Comparison of ENCODE assay signal across 24 cellular contexts in genomic region chr10:99888623-99889022, GRCh38.
DNase-seq lines count a peak whose midpoint lies in the region; ATAC-seq and TF ChIP-seq lines count a peak whose summit lies in the region.
"Had no signal": no experiment of that assay in that cellular context is flagged by ENCODE, and none has a peak within 500 bp of the region (broad histone marks: within the 10 kb centered on the region; RNA-seq: fewer than 3 reads in every experiment).

No MANE protein-coding gene starts in this region.

- no peak for TF ChIP-seq CTCF in adrenal gland (IDR thresholded peaks at IDR 0.05)
- TF ChIP-seq CTCF in fibroblast of lung (conservative IDR thresholded peaks at IDR 0.05 in 1 of 2, IDR thresholded peaks at IDR 0.05 in 1 of 2; ENCODE audit: low read depth in 1 of 2, low read length in 2 of 2), result no peak
- TF ChIP-seq CTCF in parathyroid adenoma (IDR thresholded peaks at IDR 0.05), result no peak
- TF ChIP-seq CTCF in MCF 10A (IDR thresholded peaks at IDR 0.05; ENCODE audit: unreplicated experiment), result no peak
- TF ChIP-seq CTCF in psoas muscle (IDR thresholded peaks at IDR 0.05), result no peak
- TF ChIP-seq CTCF in GM10266 (IDR thresholded peaks at IDR 0.05; ENCODE audit: control insufficient read depth, insufficient read depth, low read depth, missing control alignments), result no peak

- WGBS in adrenal gland, 4 donors, result 51 to 58% (median 57%) methylated on average over 4 of the region's 4 CpGs
- 76 to 79% (median 78%) methylated on average over 4 of the region's 4 CpGs for WGBS in psoas muscle, 3 donors

- no peak overlapping the region for H3K4me2 ChIP-seq in fibroblast of lung (ENCODE audit: extremely low read depth, insufficient read depth, low read length)
- H3K4me2 ChIP-seq in parathyroid adenoma (ENCODE audit: low read length), result no peak overlapping the region
- H3K4me2 ChIP-seq: GM23338 had no signal

- H3K27ac ChIP-seq in adrenal gland (peak overlapping the region in 3 of 5 donors; percentile 22 to 62 (median 29)), fibroblast of lung (ENCODE audit: insufficient read depth, low read length) (peak overlapping the region; percentile 2), parathyroid adenoma (peak overlapping the region; percentile 56), psoas muscle (no peak overlapping the region)
- H3K27ac ChIP-seq: neutrophil, RWPE1, tibial artery had no signal

- CTCF ChIA-PET in MCF 10A (lab: Yijun Ruan, JAX), result interaction anchor here (0.6 to 2.0 kb wide), 4 partner anchors 19 to 157 kb away, joined by 3 to 5 read pairs (median 4); no protein-coding TSS in a partner anchor

- no peaks in the 10 kb centered on the region for H4K20me1 ChIP-seq in fibroblast of lung (ENCODE audit: control insufficient read depth, extremely low read depth, insufficient read depth, low read length)

- H3K9me3 ChIP-seq in adrenal gland (replicated peaks in 1 of 3), result no peaks in the 10 kb centered on the region
- H3K9me3 ChIP-seq in fibroblast of lung (ENCODE audit: control insufficient read depth, insufficient read depth, low read depth, low read length), result no peaks in the 10 kb centered on the region
- H3K9me3 ChIP-seq in parathyroid adenoma (ENCODE audit: control insufficient read depth, low read length), result no peaks in the 10 kb centered on the region
- no peaks in the 10 kb centered on the region for H3K9me3 ChIP-seq in psoas muscle
- H3K9me3 ChIP-seq: neutrophil, tibial artery had no signal

- H3K9ac ChIP-seq in fibroblast of lung (ENCODE audit: insufficient read depth, low read length), result no peak overlapping the region
- H3K9ac ChIP-seq in parathyroid adenoma, result no peak overlapping the region

- H3K27me3 ChIP-seq in adrenal gland, result no peaks in the 10 kb centered on the region
- H3K27me3 ChIP-seq in fibroblast of lung (ENCODE audit: control insufficient read depth, insufficient read depth, low read length), result no peaks in the 10 kb centered on the region
- H3K27me3 ChIP-seq in parathyroid adenoma (ENCODE audit: control insufficient read depth, insufficient read depth, low read length), result no peaks in the 10 kb centered on the region
- no peaks in the 10 kb centered on the region for H3K27me3 ChIP-seq in psoas muscle (ENCODE audit: insufficient read depth in 3 of 3, low read length in 2 of 3)
- H3K27me3 ChIP-seq: neutrophil, tibial artery had no signal

- H3K36me3 Mint-ChIP-seq in MCF 10A (ENCODE audit: insufficient read depth, unreplicated experiment), result peaks cover 75% of the 10 kb centered on the region

- H3K4me3 ChIP-seq in adrenal gland (no peak overlapping the region), fibroblast of lung (replicated peaks in 1 of 4; ENCODE audit: control extremely low read depth in 1 of 4, insufficient read depth in 1 of 4, low read depth in 3 of 4, low read length in 4 of 4) (no peak overlapping the region), parathyroid adenoma (ENCODE audit: low read depth, low read length) (no peak overlapping the region), psoas muscle (no peak overlapping the region)
- H3K4me3 ChIP-seq: GM23338, tibial artery had no signal

- no peak overlapping the region for H2AFZ ChIP-seq in fibroblast of lung (ENCODE audit: low read length)
- H2AFZ ChIP-seq in parathyroid adenoma, result no peak overlapping the region
- H2AFZ ChIP-seq: GM23338 had no signal

- no peaks in the 10 kb centered on the region for H3K9me3 Mint-ChIP-seq in MCF 10A (ENCODE audit: unreplicated experiment)
- H3K9me3 Mint-ChIP-seq: activated B cell treated with CpG ODN at 0.5 μM for 24 hours; activated naive CD8-positive, alpha-beta T cell treated with anti-CD3 and anti-CD28 coated beads, Interleukin-2, amount 10 ng/mL, durations not matched to agents 7 days and 5 days had no signal

- intact Hi-C loops in adrenal gland (cut with DNase I), result no loop called here
- intact Hi-C loops in MCF 10A (cut with micrococcal nuclease), result no loop called here
- intact Hi-C loops in psoas muscle (cut with DNase I), result no loop called here

- TF ChIP-seq POLR2A in adrenal gland (IDR thresholded peaks at IDR 0.05), result peak in 1 of 2 donors; percentile 7

- H3K36me3 ChIP-seq in adrenal gland (replicated peaks in 1 of 2) (peaks cover 0 to 57% of the 10 kb centered on the region in 2 donors), fibroblast of lung (ENCODE audit: control insufficient read depth, insufficient read depth, low read length) (peaks cover 7% of the 10 kb centered on the region), parathyroid adenoma (ENCODE audit: control insufficient read depth, insufficient read depth, low read length) (no peaks in the 10 kb centered on the region), psoas muscle (ENCODE audit: insufficient read depth in 1 of 2, low read depth in 1 of 2) (peaks cover 3 to 77% of the 10 kb centered on the region in 2 donors)

- H3K4me3 Mint-ChIP-seq in MCF 10A (ENCODE audit: unreplicated experiment), result no peak overlapping the region
- H3K4me3 Mint-ChIP-seq: activated B cell treated with CpG ODN at 0.5 μM for 24 hours; activated naive CD8-positive, alpha-beta T cell treated with anti-CD3 and anti-CD28 coated beads, Interleukin-2, amount 10 ng/mL, durations not matched to agents 7 days and 5 days; GM23338 had no signal

- DNase-seq in GM03348 (ENCODE audit: low spot score) (peak; percentile 63), adrenal gland (peak; percentile 69 to 89 (median 83)), fibroblast of lung (ENCODE audit: low read depth in 2 of 2) (peak; percentile 66 to 71), MCF 10A (ENCODE audit: unreplicated experiment) (no peak), psoas muscle (no peak), GM10266 (ENCODE audit: extremely low spot score) (no peak)
- DNase-seq: activated B cell treated with CpG ODN at 0.5 μM for 24 hours; activated CD4-positive, alpha-beta T cell treated with anti-CD3 and anti-CD28 coated beads, Interleukin-2, amount 50 U/mL, for 48 hours; activated CD8-positive, alpha-beta memory T cell treated with anti-CD3 and anti-CD28 coated beads, Interleukin-2, amount 50 U/mL, for 48 hours; activated naive CD8-positive, alpha-beta T cell treated with anti-CD3 and anti-CD28 coated beads, Interleukin-2, amount 10 ng/mL, durations not matched to agents 7 days and 5 days; DMS53; MM.1S; NCI-H1436 treated with DMSO at 0.1 percent for 48 hours; NCI-H2171; NCI-H526; stimulated activated CD4-positive, alpha-beta T cell treated with anti-CD3 and anti-CD28 coated beads, Interleukin-2, amount 100 ng/mL, for 48 hours; stimulated activated naive CD4-positive, alpha-beta T cell treated with Interleukin-2 at 50 U/mL for 16 hours; T-helper 9 cell; tibial artery had no signal

- ATAC-seq in psoas muscle, result no peak
- ATAC-seq in GM18861 (IDR thresholded peaks at IDR 0.05; ENCODE audit: unreplicated experiment), result no peak
- ATAC-seq: GM23338 had no signal

- H3K4me1 ChIP-seq in adrenal gland (replicated peaks in 1 of 2) (no peaks in the 10 kb centered on the region), fibroblast of lung (ENCODE audit: control insufficient read depth, extremely low read depth, insufficient read depth, low read length) (peaks cover 3% of the 10 kb centered on the region), parathyroid adenoma (peaks cover 24% of the 10 kb centered on the region), psoas muscle (no peaks in the 10 kb centered on the region)

- no TSS peak for BruUV-seq in MCF 10A (replicated peaks; lab: Mats Ljungman, UMichigan)

- H3K79me2 ChIP-seq in fibroblast of lung (ENCODE audit: control insufficient read depth, insufficient read depth, low read length) (no peaks in the 10 kb centered on the region), parathyroid adenoma (peaks cover 8% of the 10 kb centered on the region)

- POLR2A ChIA-PET in MCF 10A (lab: Yijun Ruan, JAX), result interaction anchor here (0.6 to 1.2 kb wide), 2 partner anchors 54 to 259 kb away, joined by 3 to 4 read pairs; no protein-coding TSS in a partner anchor

- no peaks in the 10 kb centered on the region for H3K4me1 Mint-ChIP-seq in MCF 10A (ENCODE audit: insufficient read depth, unreplicated experiment)
- H3K4me1 Mint-ChIP-seq: activated B cell treated with CpG ODN at 0.5 μM for 24 hours; activated naive CD8-positive, alpha-beta T cell treated with anti-CD3 and anti-CD28 coated beads, Interleukin-2, amount 10 ng/mL, durations not matched to agents 7 days and 5 days; GM23338 had no signal

- no peaks in the 10 kb centered on the region for H3K27me3 Mint-ChIP-seq in MCF 10A (ENCODE audit: insufficient read depth, unreplicated experiment)
- H3K27me3 Mint-ChIP-seq: activated B cell treated with CpG ODN at 0.5 μM for 24 hours; activated naive CD8-positive, alpha-beta T cell treated with anti-CD3 and anti-CD28 coated beads, Interleukin-2, amount 10 ng/mL, durations not matched to agents 7 days and 5 days had no signal

- no peak overlapping the region for H3K27ac Mint-ChIP-seq in MCF 10A (ENCODE audit: low read depth, unreplicated experiment)
- H3K27ac Mint-ChIP-seq: activated B cell treated with CpG ODN at 0.5 μM for 24 hours; activated naive CD8-positive, alpha-beta T cell treated with anti-CD3 and anti-CD28 coated beads, Interleukin-2, amount 10 ng/mL, durations not matched to agents 7 days and 5 days; GM23338 had no signal

Comparison
In these comparisons a context has a peak if more than half of its experiments do, and no peak if none do; other contexts are left out.
1. DNase-seq: peak in GM03348 (single experiment), adrenal gland (7 of 7) and fibroblast of lung (2 of 2); none in MCF 10A (single experiment), psoas muscle (0 of 2) and GM10266 (single experiment).